8 cellular contexts compared by ENCODE assay signal in the genomic region with DNA sequence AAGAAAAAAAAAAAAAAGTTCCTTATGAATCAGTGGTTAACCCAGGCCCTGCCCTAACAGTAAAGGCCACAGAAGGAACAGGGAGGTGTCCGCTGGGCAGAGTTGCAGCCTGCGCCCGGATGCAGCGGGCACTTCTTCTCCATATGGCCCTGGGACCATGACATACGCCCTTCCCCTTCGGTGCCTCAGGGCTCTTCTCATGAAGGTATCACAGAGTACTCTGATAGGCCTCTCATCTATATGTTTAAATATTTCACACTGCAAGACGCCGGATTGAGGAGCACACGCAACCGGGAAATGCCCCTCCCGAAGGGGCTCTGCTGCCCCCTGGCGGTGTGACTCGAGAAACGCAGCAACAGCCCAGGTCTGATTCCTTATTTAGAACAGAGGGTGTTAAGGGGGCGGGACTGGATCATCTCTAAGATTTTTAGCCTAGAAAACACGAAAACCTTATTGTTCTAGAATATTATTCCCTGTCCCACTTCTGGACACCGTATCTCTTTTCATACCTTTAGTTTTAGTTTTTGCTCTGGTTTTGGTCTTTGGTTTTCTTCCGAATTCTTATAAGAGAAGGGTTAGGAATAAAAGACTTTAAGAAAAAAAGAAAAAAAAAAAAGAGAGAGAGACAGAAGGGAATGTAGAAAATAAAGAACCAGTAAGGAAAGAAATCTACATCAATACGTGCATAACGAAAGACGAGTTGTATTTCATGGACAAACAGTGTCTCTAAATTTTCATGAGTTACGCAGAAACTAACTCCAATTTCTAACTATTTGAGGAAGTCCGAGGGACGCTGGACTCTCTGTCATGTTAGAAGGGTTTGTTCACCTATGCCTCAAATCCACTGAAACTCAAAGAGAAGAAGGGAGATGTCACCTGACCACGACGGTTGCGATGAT.
DNase-seq lines count a peak whose midpoint lies in the region; ATAC-seq and TF ChIP-seq lines count a peak whose summit lies in the region.

No MANE protein-coding gene starts in this region.

- peak; percentile 78 for ATAC-seq in HG03095 (IDR thresholded peaks at IDR 0.05; ENCODE audit: unreplicated experiment)

- TF ChIP-seq CTCF in cardiac fibroblast (IDR thresholded peaks at IDR 0.05; ENCODE audit: low read depth, low read length) = peak; percentile 94

- H3K4me3 ChIP-seq in cardiac fibroblast (replicated peaks in 1 of 2; ENCODE audit: low read depth in 2 of 2, low read length in 2 of 2) = no peak overlapping the region

- peak; percentile 44 for DNase-seq in NK-92 treated with Interleukin-12 subunit alpha and Interleukin-12 subunit beta, amount 100 ng/mL, for 24 hours (lab: John Stamatoyannopoulos, UW)
- DNase-seq in NK-92 (lab: John Stamatoyannopoulos, UW; ENCODE audit: unreplicated experiment) (no peak), NCI-H226 (peak; percentile 78), cardiac fibroblast (ENCODE audit: low read depth in 2 of 2) (peak; percentile 87 to 88), kidney glomerular epithelial cell (lab: John Stamatoyannopoulos, UW) (peak; percentile 67)
- DNase-seq in activated CD4-positive, CD25-positive, alpha-beta regulatory T cell treated with anti-CD3 and anti-CD28 coated beads, Interleukin-2, amount 50 U/mL, for 16 hours (ENCODE audit: low read depth, low spot score) = peak; percentile 86
- DNase-seq in stimulated activated CD4-positive, alpha-beta T cell treated with anti-CD3 and anti-CD28 coated beads, Interleukin-1b, Interleukin-23, amount 100 ng/mL, for 24 hours (ENCODE audit: low read depth in 4 of 4, low spot score in 1 of 4) = peak; percentile 76 to 87 (median 78)
